Comparison of ENCODE assay signal across 10 cellular contexts in the genomic region with DNA sequence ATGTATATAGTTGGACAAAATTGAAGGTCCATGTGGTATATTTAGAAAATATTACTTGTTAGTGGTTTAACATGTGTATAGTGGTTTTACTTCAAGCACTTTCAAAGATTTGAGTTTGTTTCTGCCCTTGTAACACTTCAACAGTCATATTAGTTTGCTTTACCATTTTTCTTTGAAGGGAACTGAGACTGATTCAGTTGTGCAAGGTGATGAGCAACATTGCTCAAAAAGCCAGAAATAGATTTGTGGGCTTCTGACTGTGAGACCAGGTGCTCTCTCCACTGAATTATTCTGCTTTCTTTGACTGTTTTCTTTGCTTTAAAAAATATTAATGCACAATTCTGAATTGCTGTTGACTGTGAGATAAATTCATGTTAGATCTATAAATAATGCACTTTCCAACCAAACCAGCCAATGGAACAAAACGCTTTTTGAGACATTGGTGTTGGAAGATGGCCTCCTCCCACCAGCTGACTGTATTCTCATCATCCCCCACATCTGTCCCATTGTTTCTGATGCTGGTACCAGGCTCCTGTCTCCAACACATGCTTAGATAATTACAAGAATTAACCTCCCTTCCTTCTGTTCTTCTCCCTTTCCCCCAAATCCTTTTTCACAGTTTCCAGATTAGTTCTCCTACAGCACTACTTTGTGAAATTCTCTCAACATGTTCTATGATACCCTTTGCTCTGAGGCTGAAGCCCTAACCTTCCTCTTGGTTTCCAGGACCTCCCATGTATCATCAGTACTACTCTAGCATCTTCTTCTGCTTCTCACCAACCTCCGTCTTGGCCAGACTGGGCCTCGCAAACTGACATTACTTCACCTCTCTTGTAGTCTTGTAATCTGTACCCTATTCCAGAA. TPM values are rescaled to one million over a fixed set of nuclear protein-coding genes. Genes with fewer than 3 reads are reported as not detected.
A peak's percentile ranks its signal among the peaks of the same experiment; 100 is the strongest.
DNase-seq lines count a peak whose midpoint lies in the region; ATAC-seq and TF ChIP-seq lines count a peak whose summit lies in the region.
"Had no signal": no experiment of that assay in that cellular context is flagged by ENCODE, and none has a peak within 500 bp of the region (broad histone marks: within the 10 kb centered on the region; RNA-seq: fewer than 3 reads in every experiment).

No MANE protein-coding gene starts in this region.

- no peaks in the 10 kb centered on the region for H3K27me3 ChIP-seq in prostate gland (replicated peaks; ENCODE audit: insufficient read depth)

- POLR2A ChIA-PET in GM10248 (lab: Yijun Ruan, JAX) = no interaction called here
- POLR2A ChIA-PET in activated B cell treated with CpG ODN at 0.5 μM for 24 hours (lab: Charles Lee) = interaction anchor here (1.0 to 1.9 kb wide), 2 partner anchors 19 to 28 kb away, joined by 3 to 10 read pairs; partner anchors contain the start of gene PLCL2

- no peaks in the 10 kb centered on the region for H3K9me3 Mint-ChIP-seq in activated B cell treated with CpG ODN at 0.5 μM for 24 hours

- no peaks in the 10 kb centered on the region for H3K36me3 ChIP-seq in prostate gland

- CTCF ChIA-PET in GM10248 (lab: Yijun Ruan, JAX) = interaction anchor here (1.0 kb wide), 1 partner anchor 13 kb away, joined by 3 read pairs; no protein-coding TSS in a partner anchor
- CTCF ChIA-PET in activated B cell treated with CpG ODN at 0.5 μM for 24 hours (lab: Charles Lee) = no interaction called here

- ATAC-seq in GM19452 (IDR thresholded peaks at IDR 0.05; ENCODE audit: unreplicated experiment) (peak; percentile 98), HG03108 (IDR thresholded peaks at IDR 0.05; ENCODE audit: unreplicated experiment) (peak; percentile 90), activated B cell treated with CpG ODN at 0.5 μM for 24 hours (ENCODE audit: low read depth) (peak; percentile 85)

- TF ChIP-seq CTCF in GM10248 (IDR thresholded peaks at IDR 0.05; ENCODE audit: control extremely low read depth, extremely low read depth, low read depth, missing control alignments) = no peak
- no peak for TF ChIP-seq CTCF in activated B cell treated with CpG ODN at 0.5 μM for 24 hours (IDR thresholded peaks at IDR 0.05)
- TF ChIP-seq CTCF in prostate gland (IDR thresholded peaks at IDR 0.05) = no peak

- intact Hi-C loops in activated B cell treated with CpG ODN at 0.5 μM for 24 hours (cut with micrococcal nuclease) (loop anchor here (1.0 to 2.0 kb wide), 6 partner anchors 8 to 111 kb away; partner anchors contain the start of gene PLCL2), cardiac septum (cut with DNase I) (no loop called here), prostate gland (cut with DNase I) (no loop called here)

- 93% methylated on average over 3 of the region's 3 CpGs for WGBS in prostate gland

- no peaks in the 10 kb centered on the region for H3K27me3 Mint-ChIP-seq in activated B cell treated with CpG ODN at 0.5 μM for 24 hours

- H3K27ac ChIP-seq in prostate gland = no peak overlapping the region

- DNase-seq in GM10248 (ENCODE audit: extremely low spot score) (peak; percentile 43), activated B cell treated with CpG ODN at 0.5 μM for 24 hours (no peak), NK-92 (lab: John Stamatoyannopoulos, UW; ENCODE audit: unreplicated experiment) (no peak), cardiac septum (ENCODE audit: low spot score) (no peak), prostate gland (ENCODE audit: low spot score) (no peak), DMS53 (lab: John Stamatoyannopoulos, UW) (no peak)
- DNase-seq: activated CD4-positive, alpha-beta T cell treated with anti-CD3 and anti-CD28 coated beads for 48 hours; NCI-H1105 had no signal

- H3K4me3 ChIP-seq in prostate gland = no peak overlapping the region

- H3K27ac Mint-ChIP-seq in activated B cell treated with CpG ODN at 0.5 μM for 24 hours = peak overlapping the region; percentile 92

- peak overlapping the region; percentile 47 for H3K4me3 Mint-ChIP-seq in activated B cell treated with CpG ODN at 0.5 μM for 24 hours

- no peaks in the 10 kb centered on the region for H3K9me3 ChIP-seq in prostate gland

- H3K36me3 Mint-ChIP-seq in activated B cell treated with CpG ODN at 0.5 μM for 24 hours (ENCODE audit: low read depth) = no peaks in the 10 kb centered on the region

- no peaks in the 10 kb centered on the region for H3K4me1 ChIP-seq in prostate gland (replicated peaks)

- peaks cover 84% of the 10 kb centered on the region for H3K4me1 Mint-ChIP-seq in activated B cell treated with CpG ODN at 0.5 μM for 24 hours

- no peak for TF ChIP-seq POLR2A in prostate gland (IDR thresholded peaks at IDR 0.05)

RNA-seq across cellular contexts. Expression of gene PLCL2, which starts 27.9 kb away (rescaled TPM):
- total RNA-seq in activated B cell treated with CpG ODN at 0.5 μM for 24 hours (33.3 and 40.0 TPM in 2 replicates), cardiac septum (27.0 TPM), prostate gland (10 to 100 TPM in 1 of 2 donors, 1 to 10 TPM in 1; 5.3 to 14.5 TPM)
